ENCODE assay signal across 1 cellular context in genomic region chr1:118907466-118907865, GRCh38.
TF ChIP-seq lines count a peak whose summit lies in the region.

No MANE protein-coding gene starts in this region.

TF ChIP-seq in HEK293, 187 proteins besides CTCF, POLR2A, EP300 and RAD21 (continued from another document):
- no peak for TF ChIP-seq ZNF518A (tag by site-specific recombination; conservative IDR thresholded peaks at IDR 0.05; ENCODE audit: low read depth)
